In genomic region chr3:112759681-112760080, GRCh38 we compare ENCODE assay signal across 10 cellular contexts.
"Had no signal": no experiment of that assay in that cellular context is flagged by ENCODE, and none has a peak within 500 bp of the region (broad histone marks: within the 10 kb centered on the region; RNA-seq: fewer than 3 reads in every experiment).

No MANE protein-coding gene starts in this region.

- DNase-seq: activated effector memory CD4-positive, alpha-beta T cell treated with anti-CD3 and anti-CD28 coated beads, Interleukin-2, amount 50 U/mL, for 16 hours; activated T-cell treated with anti-CD3 and anti-CD28 coated beads, Interleukin-2, amount 50 U/mL, for 4 hours; amygdala; dorsolateral prefrontal cortex; glutamatergic neuron; pancreas; stimulated activated CD4-positive, alpha-beta T cell treated with anti-CD3 and anti-CD28 coated beads, Interleukin-2, amount 100 ng/mL, for 48 hours; stimulated activated CD8-positive, alpha-beta memory T cell treated with anti-CD3 and anti-CD28 coated beads, Interleukin-4, amount 100 ng/mL, for 48 hours had no signal

- H3K9me3 ChIP-seq: breast epithelium, esophagus muscularis mucosa, pancreas had no signal

- H3K27me3 ChIP-seq: breast epithelium, dorsolateral prefrontal cortex, esophagus muscularis mucosa, pancreas had no signal

- H3K4me1 ChIP-seq: breast epithelium, esophagus muscularis mucosa, pancreas had no signal

- H3K4me3 ChIP-seq: breast epithelium, dorsolateral prefrontal cortex, esophagus muscularis mucosa, pancreas had no signal

- H3K36me3 ChIP-seq: breast epithelium, esophagus muscularis mucosa, pancreas had no signal

- H3K27ac ChIP-seq: breast epithelium, dorsolateral prefrontal cortex, esophagus muscularis mucosa, pancreas had no signal

- ATAC-seq: activated T-cell treated with anti-CD3 and anti-CD28 coated beads, Interleukin-2, amount 50 U/mL, for 4 hours; pancreas had no signal
